Comparison of ENCODE assay signal across 17 cellular contexts in genomic region chr15:31433574-31433973, GRCh38.
DNase-seq lines count a peak whose midpoint lies in the region; TF ChIP-seq lines count a peak whose summit lies in the region.
"Had no signal": no experiment of that assay in that cellular context is flagged by ENCODE, and none has a peak within 500 bp of the region (broad histone marks: within the 10 kb centered on the region; RNA-seq: fewer than 3 reads in every experiment).

No MANE protein-coding gene starts in this region.

- TF ChIP-seq CTCF in nephron progenitor cell (IDR thresholded peaks at IDR 0.05), result no peak

- H3K27ac ChIP-seq in KOPT-K1 (ENCODE audit: low read depth, low read length, poor library complexity, severe bottlenecking) (peak overlapping the region; percentile 86), skin epidermis (peak overlapping the region in 16 of 21 experiments; percentile 75 to 97 (median 90))
- H3K27ac ChIP-seq: 22Rv1, SK-N-MC had no signal

- peaks cover 67% of the 10 kb centered on the region for H3K4me1 Mint-ChIP-seq in T-helper 1 cell treated with Interleukin-12 subunit alpha and Interleukin-12 subunit beta and Interleukin-4 antibody, amounts not matched to agents 30 μg/mL and 1 μg/mL, for 36 hours (ENCODE audit: low read depth)
- H3K4me1 Mint-ChIP-seq in dendritic cell treated with granulocyte-macrophage colony-stimulating factor and Interleukin-4, amounts not matched to agents 40 ng/mL and 50 ng/mL, for 4 days (ENCODE audit: low read depth), result peaks cover 68% of the 10 kb centered on the region
- H3K4me1 Mint-ChIP-seq in nephron progenitor cell, result peaks cover 11% of the 10 kb centered on the region

- peak overlapping the region; percentile 60 for H3K4me3 Mint-ChIP-seq in T-helper 1 cell treated with Interleukin-12 subunit alpha and Interleukin-12 subunit beta and Interleukin-4 antibody, amounts not matched to agents 30 μg/mL and 1 μg/mL, for 36 hours
- H3K4me3 Mint-ChIP-seq in dendritic cell treated with granulocyte-macrophage colony-stimulating factor and Interleukin-4, amounts not matched to agents 40 ng/mL and 50 ng/mL, for 4 days, result no peak overlapping the region
- H3K4me3 Mint-ChIP-seq in nephron progenitor cell, result no peak overlapping the region
- H3K4me3 Mint-ChIP-seq: H9 had no signal

- H3K4me3 ChIP-seq in skin epidermis, result no peak overlapping the region
- H3K4me3 ChIP-seq: GM12878, mucosa of descending colon, SK-N-MC, spleen had no signal

- no peaks in the 10 kb centered on the region for H3K36me3 Mint-ChIP-seq in T-helper 1 cell treated with Interleukin-12 subunit alpha and Interleukin-12 subunit beta and Interleukin-4 antibody, amounts not matched to agents 30 μg/mL and 1 μg/mL, for 36 hours (ENCODE audit: low read depth)
- H3K36me3 Mint-ChIP-seq in dendritic cell treated with granulocyte-macrophage colony-stimulating factor and Interleukin-4, amounts not matched to agents 40 ng/mL and 50 ng/mL, for 4 days (ENCODE audit: low read depth), result no peaks in the 10 kb centered on the region
- no peaks in the 10 kb centered on the region for H3K36me3 Mint-ChIP-seq in nephron progenitor cell (ENCODE audit: low read depth)

- H3K9me3 Mint-ChIP-seq in T-helper 1 cell treated with Interleukin-12 subunit alpha and Interleukin-12 subunit beta and Interleukin-4 antibody, amounts not matched to agents 30 μg/mL and 1 μg/mL, for 36 hours, result no peaks in the 10 kb centered on the region
- H3K9me3 Mint-ChIP-seq in dendritic cell treated with granulocyte-macrophage colony-stimulating factor and Interleukin-4, amounts not matched to agents 40 ng/mL and 50 ng/mL, for 4 days, result no peaks in the 10 kb centered on the region
- H3K9me3 Mint-ChIP-seq in nephron progenitor cell, result no peaks in the 10 kb centered on the region
- H3K9me3 Mint-ChIP-seq: H9 had no signal

- H3K36me3 ChIP-seq in KOPT-K1 (ENCODE audit: insufficient read depth, low read length), result no peaks in the 10 kb centered on the region
- H3K36me3 ChIP-seq: spleen had no signal

- intact Hi-C loops in dendritic cell treated with granulocyte-macrophage colony-stimulating factor and Interleukin-4, amounts not matched to agents 40 ng/mL and 50 ng/mL, for 4 days (cut with micrococcal nuclease), result no loop called here

- H3K27me3 Mint-ChIP-seq in T-helper 1 cell treated with Interleukin-12 subunit alpha and Interleukin-12 subunit beta and Interleukin-4 antibody, amounts not matched to agents 30 μg/mL and 1 μg/mL, for 36 hours (ENCODE audit: low read depth), result no peaks in the 10 kb centered on the region
- H3K27me3 Mint-ChIP-seq in dendritic cell treated with granulocyte-macrophage colony-stimulating factor and Interleukin-4, amounts not matched to agents 40 ng/mL and 50 ng/mL, for 4 days, result no peaks in the 10 kb centered on the region
- peaks cover 21% of the 10 kb centered on the region for H3K27me3 Mint-ChIP-seq in nephron progenitor cell (ENCODE audit: low read depth, poor library complexity)

- H3K27ac Mint-ChIP-seq in T-helper 1 cell treated with Interleukin-12 subunit alpha and Interleukin-12 subunit beta and Interleukin-4 antibody, amounts not matched to agents 30 μg/mL and 1 μg/mL, for 36 hours, result peak overlapping the region; percentile 95
- H3K27ac Mint-ChIP-seq in dendritic cell treated with granulocyte-macrophage colony-stimulating factor and Interleukin-4, amounts not matched to agents 40 ng/mL and 50 ng/mL, for 4 days, result peak overlapping the region; percentile 94
- H3K27ac Mint-ChIP-seq in nephron progenitor cell, result no peak overlapping the region
- H3K27ac Mint-ChIP-seq: H9 had no signal

- no peaks in the 10 kb centered on the region for H3K9me3 ChIP-seq in KOPT-K1 (ENCODE audit: insufficient read depth, low read length, poor library complexity, severe bottlenecking)
- H3K9me3 ChIP-seq: mucosa of descending colon, spleen had no signal

- no peak for DNase-seq in T-helper 1 cell
- no peak for DNase-seq in HuH-7.5 (ENCODE audit: low spot score)
- DNase-seq in NCI-H345 (lab: John Stamatoyannopoulos, UW), result no peak
- DNase-seq in nephron progenitor cell, result no peak
- DNase-seq: anterior cingulate cortex, H9, kidney, NCI-H446, spleen had no signal
